Comparison of ENCODE assay signal across 8 cellular contexts in genomic region chr12:45991289-45992249, GRCh38. TPM values are rescaled to one million over a fixed set of nuclear protein-coding genes. Genes with fewer than 3 reads are reported as not detected.
DNase-seq lines count a peak whose midpoint lies in the region; ATAC-seq and TF ChIP-seq lines count a peak whose summit lies in the region.

No MANE protein-coding gene starts in this region.

- peak overlapping the region; percentile 71 for H3K4me3 ChIP-seq in AG10803 (ENCODE audit: low read length)
- H3K4me3 ChIP-seq in mesenchymal stem cell (ENCODE audit: insufficient read depth in 1 of 2, low read depth in 1 of 2, low read length in 2 of 2) = peak overlapping the region; percentile 42 to 90

- peak overlapping the region; percentile 99 for H4K8ac ChIP-seq in mesenchymal stem cell (ENCODE audit: low read length)

- peak overlapping the region; percentile 47 for H2AK5ac ChIP-seq in mesenchymal stem cell (ENCODE audit: low read length, severe bottlenecking)

- peak overlapping the region; percentile 80 for H2BK120ac ChIP-seq in mesenchymal stem cell (ENCODE audit: low read depth, low read length)

- no peaks in the 10 kb centered on the region for H3K27me3 Mint-ChIP-seq in activated CD8-positive, alpha-beta T cell treated with anti-CD3 and anti-CD28 coated beads for 36 hours

- intact Hi-C loops in activated CD8-positive, alpha-beta T cell treated with anti-CD3 and anti-CD28 coated beads for 36 hours (cut with micrococcal nuclease) = loop anchor here (10.0 kb wide), 1 partner anchor 383 kb away; the partner anchor contains the start of gene SLC38A2

- H3K23ac ChIP-seq in mesenchymal stem cell (ENCODE audit: low read length in 2 of 2) = no peak overlapping the region

- peak; percentile 28 for ATAC-seq in GM18909 (IDR thresholded peaks at IDR 0.05; ENCODE audit: poor library complexity, unreplicated experiment)
- ATAC-seq in HG03460 (IDR thresholded peaks at IDR 0.05; ENCODE audit: unreplicated experiment) = peak; percentile 21
- peak; percentile 6 for ATAC-seq in activated CD8-positive, alpha-beta T cell treated with anti-CD3 and anti-CD28 coated beads for 36 hours

- 37% methylated on average over 68 of the region's 71 CpGs for WGBS in mesenchymal stem cell

- no peaks in the 10 kb centered on the region for H3K9me3 Mint-ChIP-seq in activated CD8-positive, alpha-beta T cell treated with anti-CD3 and anti-CD28 coated beads for 36 hours

- H3K18ac ChIP-seq in mesenchymal stem cell (ENCODE audit: low read depth in 1 of 2, low read length in 2 of 2) = peak overlapping the region; percentile 88 to 98

- no peak overlapping the region for H3K27ac ChIP-seq in mesenchymal stem cell (ENCODE audit: low read length, poor library complexity, severe bottlenecking)

- peaks cover 27% of the 10 kb centered on the region for H3K4me1 Mint-ChIP-seq in activated CD8-positive, alpha-beta T cell treated with anti-CD3 and anti-CD28 coated beads for 36 hours (ENCODE audit: low read depth)

- peak overlapping the region; percentile 33 to 82 for H2BK12ac ChIP-seq in mesenchymal stem cell (ENCODE audit: low read length in 2 of 2)

- peaks cover 25% of the 10 kb centered on the region for H3K36me3 Mint-ChIP-seq in activated CD8-positive, alpha-beta T cell treated with anti-CD3 and anti-CD28 coated beads for 36 hours (ENCODE audit: low read depth)

- CTCF ChIA-PET in activated CD8-positive, alpha-beta T cell treated with anti-CD3 and anti-CD28 coated beads for 36 hours (lab: Charles Lee) = interaction anchor here (0.6 to 2.1 kb wide), 13 partner anchors 9 to 782 kb away, joined by 3 to 10 read pairs (median 3); no protein-coding TSS in a partner anchor

- H3K4ac ChIP-seq in mesenchymal stem cell (ENCODE audit: low read depth in 1 of 2, low read length in 2 of 2) = peak overlapping the region; percentile 22 to 94

- H3K79me1 ChIP-seq in mesenchymal stem cell (replicated peaks; ENCODE audit: low read length, poor library complexity, severe bottlenecking) = no peaks in the 10 kb centered on the region

- H3K4me1 ChIP-seq in mesenchymal stem cell (ENCODE audit: control insufficient read depth, insufficient read depth, low read depth, low read length) = peaks cover 5% of the 10 kb centered on the region

- no peak overlapping the region for H2BK5ac ChIP-seq in mesenchymal stem cell (ENCODE audit: low read depth, low read length, poor library complexity, severe bottlenecking)

- H2BK15ac ChIP-seq in mesenchymal stem cell (ENCODE audit: low read depth, poor library complexity, severe bottlenecking) = peak overlapping the region; percentile 87

- peak overlapping the region; percentile 2 to 94 for H3K14ac ChIP-seq in mesenchymal stem cell (ENCODE audit: low read length in 2 of 2)

- no peak overlapping the region for H3K4me2 ChIP-seq in mesenchymal stem cell (ENCODE audit: low read length, poor library complexity, severe bottlenecking)

- H3K9ac ChIP-seq in mesenchymal stem cell (ENCODE audit: low read length) = peak overlapping the region; percentile 97

- POLR2A ChIA-PET in activated CD8-positive, alpha-beta T cell treated with anti-CD3 and anti-CD28 coated beads for 36 hours (lab: Charles Lee) = interaction anchor here (0.6 to 3.5 kb wide), 17 partner anchors 11 to 1850 kb away, joined by 3 to 25 read pairs (median 3); partner anchors contain the start of gene SLC38A1

- H2AFZ ChIP-seq in mesenchymal stem cell (ENCODE audit: low read depth, low read length) = peak overlapping the region; percentile 83

- no peak for TF ChIP-seq CTCF in AG10803 (conservative IDR thresholded peaks at IDR 0.05; ENCODE audit: low read length)
- no peak for TF ChIP-seq CTCF in activated CD8-positive, alpha-beta T cell treated with anti-CD3 and anti-CD28 coated beads for 36 hours (IDR thresholded peaks at IDR 0.05)

- H3K36me3 ChIP-seq in mesenchymal stem cell (ENCODE audit: control insufficient read depth in 1 of 2, insufficient read depth in 2 of 2, low read depth in 1 of 2, low read length in 2 of 2) = peaks cover 0 to 5% of the 10 kb centered on the region in 2 experiments

- DNase-seq in AG10803 (ENCODE audit: low read depth) (peak; percentile 61), NCI-H774 (lab: John Stamatoyannopoulos, UW) (peak; percentile 69), mesenchymal stem cell (peak; percentile 77)
- peak; percentile 79 for DNase-seq in activated CD8-positive, alpha-beta T cell treated with anti-CD3 and anti-CD28 coated beads for 36 hours
- DNase-seq in effector CD4-positive, alpha-beta T cell = peak; percentile 68
- DNase-seq in stimulated activated CD8-positive, alpha-beta memory T cell treated with anti-CD3 and anti-CD28 coated beads, Interleukin-12 subunit alpha, Interleukin-12 subunit beta, amount 100 ng/mL, for 4 hours (ENCODE audit: low read depth) = peak; percentile 50

- peak overlapping the region; percentile 98 for H3K27ac Mint-ChIP-seq in activated CD8-positive, alpha-beta T cell treated with anti-CD3 and anti-CD28 coated beads for 36 hours

- H3K27me3 ChIP-seq in mesenchymal stem cell (ENCODE audit: control insufficient read depth in 1 of 2, insufficient read depth in 1 of 2, low read length in 2 of 2) = no peaks in the 10 kb centered on the region

- peak overlapping the region; percentile 87 for H4K91ac ChIP-seq in mesenchymal stem cell (ENCODE audit: low read length)

- peak overlapping the region; percentile 87 for H3K4me3 Mint-ChIP-seq in activated CD8-positive, alpha-beta T cell treated with anti-CD3 and anti-CD28 coated beads for 36 hours

- H3K9me3 ChIP-seq in mesenchymal stem cell (ENCODE audit: control insufficient read depth, low read length) = no peaks in the 10 kb centered on the region

RNA-seq across cellular contexts. Expression of gene SCAF11, which starts 1.2 kb away (rescaled TPM):
- total RNA-seq in activated CD8-positive, alpha-beta T cell treated with anti-CD3 and anti-CD28 coated beads for 36 hours = 100 to 1,000 TPM; 110 to 117 TPM
- 53.8 TPM for polyA plus RNA-seq in mesenchymal stem cell (2013, experiment 1 of 2)
- polyA plus RNA-seq in mesenchymal stem cell (2013, experiment 2 of 2) = 55.9 TPM
